Comparison of ENCODE assay signal across 6 cellular contexts in genomic region chr6:168366473-168366872, GRCh38. TPM values are rescaled to one million over a fixed set of nuclear protein-coding genes. Genes with fewer than 3 reads are reported as not detected.
"Had no signal": no experiment of that assay in that cellular context is flagged by ENCODE, and none has a peak within 500 bp of the region (broad histone marks: within the 10 kb centered on the region; RNA-seq: fewer than 3 reads in every experiment).

No MANE protein-coding gene starts in this region.

- H3K4me3 Mint-ChIP-seq: GM23338, H9, HFFc6 had no signal

- DNase-seq: H9, HCEC 1CT, HFFc6, IMR-90 had no signal

- H3K27ac ChIP-seq: HL-60 had no signal

- H3K27ac Mint-ChIP-seq: GM23338, H9, HFFc6 had no signal

- ATAC-seq: GM23338 had no signal

- H3K4me3 ChIP-seq: GM23338 had no signal

RNA-seq across cellular contexts. Expression of gene DACT2, which starts 46.9 kb away (rescaled TPM):
- total RNA-seq: HFFc6, IMR-90 had no signal
- polyA plus RNA-seq: IMR-90 had no signal
